3 cellular contexts compared by ENCODE assay signal in genomic region chr14:85516239-85517112, GRCh38.
TF ChIP-seq lines count a peak whose summit lies in the region.

No MANE protein-coding gene starts in this region.

TF ChIP-seq in A549, 52 proteins besides CTCF, POLR2A, EP300 and RAD21 (continued from another document):
- no peak for TF ChIP-seq EHF (CRISPR knock-in tag; IDR thresholded peaks at IDR 0.05)

TF ChIP-seq in SK-N-SH treated with all-trans-retinoic acid at 6 μM for 48 hours, 23 proteins besides CTCF, POLR2A, EP300 and RAD21 (continued from another document):
- TF ChIP-seq ZFP3 (CRISPR knock-in tag; IDR thresholded peaks at IDR 0.05), result no peak
- no peak for TF ChIP-seq ZNF70 (CRISPR knock-in tag; IDR thresholded peaks at IDR 0.05)
- TF ChIP-seq SNAI2 (CRISPR knock-in tag; IDR thresholded peaks at IDR 0.05), result no peak
- TF ChIP-seq, protein P1, sequence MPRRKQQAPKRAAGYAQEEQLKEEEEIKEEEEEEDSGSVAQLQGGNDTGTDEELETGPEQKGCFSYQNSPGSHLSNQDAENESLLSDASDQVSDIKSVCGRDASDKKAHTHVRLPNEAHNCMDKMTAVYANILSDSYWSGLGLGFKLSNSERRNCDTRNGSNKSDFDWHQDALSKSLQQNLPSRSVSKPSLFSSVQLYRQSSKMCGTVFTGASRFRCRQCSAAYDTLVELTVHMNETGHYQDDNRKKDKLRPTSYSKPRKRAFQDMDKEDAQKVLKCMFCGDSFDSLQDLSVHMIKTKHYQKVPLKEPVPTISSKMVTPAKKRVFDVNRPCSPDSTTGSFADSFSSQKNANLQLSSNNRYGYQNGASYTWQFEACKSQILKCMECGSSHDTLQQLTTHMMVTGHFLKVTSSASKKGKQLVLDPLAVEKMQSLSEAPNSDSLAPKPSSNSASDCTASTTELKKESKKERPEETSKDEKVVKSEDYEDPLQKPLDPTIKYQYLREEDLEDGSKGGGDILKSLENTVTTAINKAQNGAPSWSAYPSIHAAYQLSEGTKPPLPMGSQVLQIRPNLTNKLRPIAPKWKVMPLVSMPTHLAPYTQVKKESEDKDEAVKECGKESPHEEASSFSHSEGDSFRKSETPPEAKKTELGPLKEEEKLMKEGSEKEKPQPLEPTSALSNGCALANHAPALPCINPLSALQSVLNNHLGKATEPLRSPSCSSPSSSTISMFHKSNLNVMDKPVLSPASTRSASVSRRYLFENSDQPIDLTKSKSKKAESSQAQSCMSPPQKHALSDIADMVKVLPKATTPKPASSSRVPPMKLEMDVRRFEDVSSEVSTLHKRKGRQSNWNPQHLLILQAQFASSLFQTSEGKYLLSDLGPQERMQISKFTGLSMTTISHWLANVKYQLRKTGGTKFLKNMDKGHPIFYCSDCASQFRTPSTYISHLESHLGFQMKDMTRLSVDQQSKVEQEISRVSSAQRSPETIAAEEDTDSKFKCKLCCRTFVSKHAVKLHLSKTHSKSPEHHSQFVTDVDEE (CRISPR knock-in tag; IDR thresholded peaks at IDR 0.05), result no peak
- TF ChIP-seq BACH2 (CRISPR knock-in tag; IDR thresholded peaks at IDR 0.05; ENCODE audit: borderline replicate concordance), result no peak
- TF ChIP-seq ZNF565 (CRISPR knock-in tag; conservative IDR thresholded peaks at IDR 0.05; ENCODE audit: low read depth), result no peak
- TF ChIP-seq, protein P2, sequence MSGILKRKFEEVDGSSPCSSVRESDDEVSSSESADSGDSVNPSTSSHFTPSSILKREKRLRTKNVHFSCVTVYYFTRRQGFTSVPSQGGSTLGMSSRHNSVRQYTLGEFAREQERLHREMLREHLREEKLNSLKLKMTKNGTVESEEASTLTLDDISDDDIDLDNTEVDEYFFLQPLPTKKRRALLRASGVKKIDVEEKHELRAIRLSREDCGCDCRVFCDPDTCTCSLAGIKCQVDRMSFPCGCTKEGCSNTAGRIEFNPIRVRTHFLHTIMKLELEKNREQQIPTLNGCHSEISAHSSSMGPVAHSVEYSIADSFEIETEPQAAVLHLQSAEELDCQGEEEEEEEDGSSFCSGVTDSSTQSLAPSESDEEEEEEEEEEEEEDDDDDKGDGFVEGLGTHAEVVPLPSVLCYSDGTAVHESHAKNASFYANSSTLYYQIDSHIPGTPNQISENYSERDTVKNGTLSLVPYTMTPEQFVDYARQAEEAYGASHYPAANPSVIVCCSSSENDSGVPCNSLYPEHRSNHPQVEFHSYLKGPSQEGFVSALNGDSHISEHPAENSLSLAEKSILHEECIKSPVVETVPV (CRISPR knock-in tag; IDR thresholded peaks at IDR 0.05), result no peak
- no peak for TF ChIP-seq GLIS3 (CRISPR knock-in tag; IDR thresholded peaks at IDR 0.05)
- TF ChIP-seq RARB (CRISPR knock-in tag; IDR thresholded peaks at IDR 0.05), result no peak
- TF ChIP-seq TCF4 (CRISPR knock-in tag; IDR thresholded peaks at IDR 0.05; ENCODE audit: borderline replicate concordance), result no peak
- TF ChIP-seq CSDC2 (CRISPR knock-in tag; IDR thresholded peaks at IDR 0.05), result no peak
- no peak for TF ChIP-seq ZNF8 (CRISPR knock-in tag; IDR thresholded peaks at IDR 0.05)
- no peak for TF ChIP-seq OSR1 (CRISPR knock-in tag; IDR thresholded peaks at IDR 0.05)
- no peak for TF ChIP-seq CREB5 (CRISPR knock-in tag; IDR thresholded peaks at IDR 0.05; ENCODE audit: low read depth)
- TF ChIP-seq ZC3H10 (CRISPR knock-in tag; IDR thresholded peaks at IDR 0.05), result no peak
- TF ChIP-seq ZFP30 (CRISPR knock-in tag; IDR thresholded peaks at IDR 0.05), result no peak

TF ChIP-seq in HepG2, 621 proteins besides CTCF, POLR2A, EP300 and RAD21 (continued from another document):
- no peak for TF ChIP-seq HNRNPK (IDR thresholded peaks at IDR 0.05; ENCODE audit: low read depth, low read length, poor library complexity, severe bottlenecking)
- no peak for TF ChIP-seq KLF11 (CRISPR knock-in tag; IDR thresholded peaks at IDR 0.05)
- TF ChIP-seq NFAT5 (CRISPR knock-in tag; IDR thresholded peaks at IDR 0.05), result no peak
- TF ChIP-seq THAP7 (CRISPR knock-in tag; IDR thresholded peaks at IDR 0.05), result no peak
- TF ChIP-seq ZNF572 (CRISPR knock-in tag; IDR thresholded peaks at IDR 0.05), result no peak
- TF ChIP-seq, protein P3, sequence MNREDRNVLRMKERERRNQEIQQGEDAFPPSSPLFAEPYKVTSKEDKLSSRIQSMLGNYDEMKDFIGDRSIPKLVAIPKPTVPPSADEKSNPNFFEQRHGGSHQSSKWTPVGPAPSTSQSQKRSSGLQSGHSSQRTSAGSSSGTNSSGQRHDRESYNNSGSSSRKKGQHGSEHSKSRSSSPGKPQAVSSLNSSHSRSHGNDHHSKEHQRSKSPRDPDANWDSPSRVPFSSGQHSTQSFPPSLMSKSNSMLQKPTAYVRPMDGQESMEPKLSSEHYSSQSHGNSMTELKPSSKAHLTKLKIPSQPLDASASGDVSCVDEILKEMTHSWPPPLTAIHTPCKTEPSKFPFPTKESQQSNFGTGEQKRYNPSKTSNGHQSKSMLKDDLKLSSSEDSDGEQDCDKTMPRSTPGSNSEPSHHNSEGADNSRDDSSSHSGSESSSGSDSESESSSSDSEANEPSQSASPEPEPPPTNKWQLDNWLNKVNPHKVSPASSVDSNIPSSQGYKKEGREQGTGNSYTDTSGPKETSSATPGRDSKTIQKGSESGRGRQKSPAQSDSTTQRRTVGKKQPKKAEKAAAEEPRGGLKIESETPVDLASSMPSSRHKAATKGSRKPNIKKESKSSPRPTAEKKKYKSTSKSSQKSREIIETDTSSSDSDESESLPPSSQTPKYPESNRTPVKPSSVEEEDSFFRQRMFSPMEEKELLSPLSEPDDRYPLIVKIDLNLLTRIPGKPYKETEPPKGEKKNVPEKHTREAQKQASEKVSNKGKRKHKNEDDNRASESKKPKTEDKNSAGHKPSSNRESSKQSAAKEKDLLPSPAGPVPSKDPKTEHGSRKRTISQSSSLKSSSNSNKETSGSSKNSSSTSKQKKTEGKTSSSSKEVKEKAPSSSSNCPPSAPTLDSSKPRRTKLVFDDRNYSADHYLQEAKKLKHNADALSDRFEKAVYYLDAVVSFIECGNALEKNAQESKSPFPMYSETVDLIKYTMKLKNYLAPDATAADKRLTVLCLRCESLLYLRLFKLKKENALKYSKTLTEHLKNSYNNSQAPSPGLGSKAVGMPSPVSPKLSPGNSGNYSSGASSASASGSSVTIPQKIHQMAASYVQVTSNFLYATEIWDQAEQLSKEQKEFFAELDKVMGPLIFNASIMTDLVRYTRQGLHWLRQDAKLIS (CRISPR knock-in tag; IDR thresholded peaks at IDR 0.05), result no peak
- TF ChIP-seq ZNF703 (CRISPR knock-in tag; IDR thresholded peaks at IDR 0.05; ENCODE audit: borderline replicate concordance), result no peak
- no peak for TF ChIP-seq MTERF4 (CRISPR knock-in tag; IDR thresholded peaks at IDR 0.05)
- no peak for TF ChIP-seq ZNF207 (IDR thresholded peaks at IDR 0.05; ENCODE audit: borderline replicate concordance)
- no peak for TF ChIP-seq MATR3 (CRISPR knock-in tag; IDR thresholded peaks at IDR 0.05)
- TF ChIP-seq SALL2 (CRISPR knock-in tag; IDR thresholded peaks at IDR 0.05), result no peak
- no peak for TF ChIP-seq ESRRA (CRISPR knock-in tag; IDR thresholded peaks at IDR 0.05; ENCODE audit: low read depth)
